ENCODE assay signal across 9 cellular contexts in genomic region chr17:31696184-31696602, GRCh38.
DNase-seq lines count a peak whose midpoint lies in the region; ATAC-seq and TF ChIP-seq lines count a peak whose summit lies in the region.
"Had no signal": no experiment of that assay in that cellular context is flagged by ENCODE, and none has a peak within 500 bp of the region (broad histone marks: within the 10 kb centered on the region; RNA-seq: fewer than 3 reads in every experiment).

No MANE protein-coding gene starts in this region.

- H3K4me1 Mint-ChIP-seq in endodermal cell (peaks cover 19% of the 10 kb centered on the region), CD14-positive monocyte (no peaks in the 10 kb centered on the region)
- H3K4me1 Mint-ChIP-seq in activated T-helper 17 cell treated with anti-CD3 and anti-CD28 coated beads, Interleukin-2, amount 50 U/mL, for 72 hours, result no peaks in the 10 kb centered on the region

- peak; percentile 65 for TF ChIP-seq CTCF in endodermal cell (conservative IDR thresholded peaks at IDR 0.05)
- TF ChIP-seq CTCF in tibial artery (IDR thresholded peaks at IDR 0.05), result no peak
- TF ChIP-seq CTCF in CD14-positive monocyte (IDR thresholded peaks at IDR 0.05), result no peak

- no peaks in the 10 kb centered on the region for H3K27me3 Mint-ChIP-seq in endodermal cell (ENCODE audit: insufficient read depth)
- H3K27me3 Mint-ChIP-seq in activated T-helper 17 cell treated with anti-CD3 and anti-CD28 coated beads, Interleukin-2, amount 50 U/mL, for 72 hours, result peaks cover 29% of the 10 kb centered on the region
- H3K27me3 Mint-ChIP-seq in CD14-positive monocyte (ENCODE audit: low read depth in 3 of 3), result peaks cover 0 to 5% (median 0%) of the 10 kb centered on the region in 3 donors

- H3K9me3 Mint-ChIP-seq in endodermal cell (no peaks in the 10 kb centered on the region), CD14-positive monocyte (no peaks in the 10 kb centered on the region)
- H3K9me3 Mint-ChIP-seq in activated T-helper 17 cell treated with anti-CD3 and anti-CD28 coated beads, Interleukin-2, amount 50 U/mL, for 72 hours, result no peaks in the 10 kb centered on the region

- intact Hi-C loops in tibial artery (cut with DNase I; ENCODE audit: low total_unique reads) (loop anchor here (10.0 kb wide), 1 partner anchor 139 kb away; no protein-coding TSS in a partner anchor), CD14-positive monocyte (cut with micrococcal nuclease) (no loop called here)

- H3K27ac ChIP-seq in endodermal cell (ENCODE audit: low read depth, low read length) (no peak overlapping the region), tibial artery (peak overlapping the region; percentile 71 to 75)

- H3K27ac Mint-ChIP-seq in endodermal cell (peak overlapping the region; percentile 79), CD14-positive monocyte (peak overlapping the region in 1 of 7 donors; percentile 54)
- H3K27ac Mint-ChIP-seq in activated T-helper 17 cell treated with anti-CD3 and anti-CD28 coated beads, Interleukin-2, amount 50 U/mL, for 72 hours, result no peak overlapping the region

- WGBS in endodermal cell (ENCODE audit: insufficient coverage in 1 of 2, insufficient read length in 1 of 2), 2 experiments, result 39 to 58% methylated on average over 6 to 12 of the region's 12 CpGs

- H3K36me3 Mint-ChIP-seq in endodermal cell (ENCODE audit: low read depth) (no peaks in the 10 kb centered on the region), CD14-positive monocyte (no peaks in the 10 kb centered on the region)
- H3K36me3 Mint-ChIP-seq in activated T-helper 17 cell treated with anti-CD3 and anti-CD28 coated beads, Interleukin-2, amount 50 U/mL, for 72 hours (ENCODE audit: low read depth), result no peaks in the 10 kb centered on the region

- DNase-seq in MG63 (peak; percentile 99), endodermal cell (peak; percentile 88), medulla oblongata (ENCODE audit: extremely low spot score) (peak; percentile 71), tibial artery (peak; percentile 87 to 95), CD14-positive monocyte (ENCODE audit: low spot score) (no peak)
- DNase-seq: NCI-H1417 had no signal

- H3K4me3 Mint-ChIP-seq in endodermal cell (no peak overlapping the region), CD14-positive monocyte (no peak overlapping the region)
- no peak overlapping the region for H3K4me3 Mint-ChIP-seq in activated T-helper 17 cell treated with anti-CD3 and anti-CD28 coated beads, Interleukin-2, amount 50 U/mL, for 72 hours

- H3K27me3 ChIP-seq in MG63, result no peaks in the 10 kb centered on the region
- no peaks in the 10 kb centered on the region for H3K27me3 ChIP-seq in endodermal cell (ENCODE audit: control insufficient read depth, insufficient read depth, low read length, poor library complexity, severe bottlenecking)
- H3K27me3 ChIP-seq in tibial artery, result no peaks in the 10 kb centered on the region

- H3K9ac ChIP-seq in endodermal cell (ENCODE audit: extremely low read depth, low read length, poor library complexity, severe bottlenecking), result no peak overlapping the region

- H3K4me1 ChIP-seq in endodermal cell (ENCODE audit: control insufficient read depth, insufficient read depth, low read length), result peaks cover 7% of the 10 kb centered on the region
- H3K4me1 ChIP-seq in tibial artery, result peaks cover 8 to 93% (median 60%) of the 10 kb centered on the region in 4 donors

- no peaks in the 10 kb centered on the region for H3K36me3 ChIP-seq in MG63
- no peaks in the 10 kb centered on the region for H3K36me3 ChIP-seq in endodermal cell (ENCODE audit: control insufficient read depth, insufficient read depth, low read length)
- H3K36me3 ChIP-seq in tibial artery, result no peaks in the 10 kb centered on the region

- no peak for ATAC-seq in activated T-helper 17 cell treated with anti-CD3 and anti-CD28 coated beads, Interleukin-2, amount 50 U/mL, for 72 hours (replicated peaks)
- ATAC-seq in HG02870 (IDR thresholded peaks at IDR 0.05; ENCODE audit: unreplicated experiment), result no peak
- ATAC-seq in GM21423 (IDR thresholded peaks at IDR 0.05; ENCODE audit: unreplicated experiment), result no peak

- peaks cover 10% of the 10 kb centered on the region; the same call in 1 of the 2 replicates for H3K9me3 ChIP-seq in MG63
- no peaks in the 10 kb centered on the region for H3K9me3 ChIP-seq in endodermal cell (ENCODE audit: control insufficient read depth, low read length)
- no peaks in the 10 kb centered on the region for H3K9me3 ChIP-seq in tibial artery

- H3K4me3 ChIP-seq in MG63 (no peak overlapping the region), endodermal cell (ENCODE audit: low read length) (no peak overlapping the region), tibial artery (peak overlapping the region in 1 of 2 donors; percentile 6)
